Comparison of ENCODE assay signal across 1 cellular context in the genomic region with DNA sequence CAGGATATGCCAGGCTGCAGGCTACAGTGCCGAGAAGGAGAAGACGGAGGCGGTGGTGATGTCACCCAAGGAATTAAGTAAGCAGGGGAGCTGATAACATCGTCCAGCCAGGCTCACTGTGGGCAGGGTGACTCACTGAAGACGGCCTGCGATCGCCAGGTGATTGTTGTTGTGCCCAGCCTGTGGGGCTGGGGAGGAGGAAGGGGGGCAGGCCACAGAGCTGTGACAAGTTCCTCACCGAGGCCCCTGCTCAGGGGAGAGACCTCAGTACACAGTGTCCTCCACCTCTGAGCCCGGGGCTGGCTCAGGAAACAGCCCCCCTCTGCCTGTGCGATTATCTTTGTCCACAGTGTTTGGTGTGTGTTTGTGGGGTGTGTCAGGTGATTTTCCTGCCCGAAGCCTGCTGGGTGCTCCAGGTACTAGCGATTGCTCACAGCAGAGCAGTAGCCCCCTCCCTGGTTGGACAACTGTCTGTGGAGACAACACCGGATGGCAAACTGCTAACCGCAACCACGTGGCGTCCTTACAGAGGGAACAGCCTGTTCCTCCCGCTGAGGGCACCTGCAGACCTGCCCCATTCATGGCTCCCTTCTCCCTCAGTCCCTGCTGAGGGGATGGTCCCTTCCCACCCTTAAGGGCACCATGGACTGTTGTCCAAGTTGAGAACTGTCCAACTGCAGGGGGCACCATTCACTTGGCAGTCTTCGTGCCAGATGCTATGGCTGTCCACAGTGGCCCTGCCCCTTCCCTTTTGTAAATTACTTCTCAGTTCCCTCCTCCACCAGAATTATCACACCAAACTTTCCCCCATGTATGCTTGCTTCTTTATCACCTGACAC.
TF ChIP-seq lines count a peak whose summit lies in the region.

No MANE protein-coding gene starts in this region.

TF ChIP-seq in K562, 482 proteins besides CTCF, POLR2A, EP300 and RAD21 (continued from another document and continues in another):
- TF ChIP-seq, protein P1, sequence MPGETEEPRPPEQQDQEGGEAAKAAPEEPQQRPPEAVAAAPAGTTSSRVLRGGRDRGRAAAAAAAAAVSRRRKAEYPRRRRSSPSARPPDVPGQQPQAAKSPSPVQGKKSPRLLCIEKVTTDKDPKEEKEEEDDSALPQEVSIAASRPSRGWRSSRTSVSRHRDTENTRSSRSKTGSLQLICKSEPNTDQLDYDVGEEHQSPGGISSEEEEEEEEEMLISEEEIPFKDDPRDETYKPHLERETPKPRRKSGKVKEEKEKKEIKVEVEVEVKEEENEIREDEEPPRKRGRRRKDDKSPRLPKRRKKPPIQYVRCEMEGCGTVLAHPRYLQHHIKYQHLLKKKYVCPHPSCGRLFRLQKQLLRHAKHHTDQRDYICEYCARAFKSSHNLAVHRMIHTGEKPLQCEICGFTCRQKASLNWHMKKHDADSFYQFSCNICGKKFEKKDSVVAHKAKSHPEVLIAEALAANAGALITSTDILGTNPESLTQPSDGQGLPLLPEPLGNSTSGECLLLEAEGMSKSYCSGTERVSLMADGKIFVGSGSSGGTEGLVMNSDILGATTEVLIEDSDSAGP (CRISPR knock-in tag; IDR thresholded peaks at IDR 0.05) = 0 out of 2 replicates have a peak, but pooled peaks have one; percentile 53
- TF ChIP-seq JUND (IDR thresholded peaks at IDR 0.05; ENCODE audit: borderline replicate concordance, low read depth, low read length) (peak; percentile 96), JUND (tag; IDR thresholded peaks at IDR 0.05; ENCODE audit: borderline replicate concordance, low read depth, low read length) (peak; percentile 92; the same call in 2 of the 3 replicates), ZNF707 (CRISPR knock-in tag; conservative IDR thresholded peaks at IDR 0.05) (no peak), EP400 (IDR thresholded peaks at IDR 0.05) (peak; percentile 41; the same call in 1 of the 2 replicates), C11orf30 (IDR thresholded peaks at IDR 0.05; ENCODE audit: low read depth) (no peak), ZEB2 (IDR thresholded peaks at IDR 0.05) (peak; percentile 71), NR2C1 (IDR thresholded peaks at IDR 0.05) (no peak), NR2C1 (tag; IDR thresholded peaks at IDR 0.05) (0 out of 2 replicates have a peak, but pooled peaks have one; percentile 3), CBFA2T2 (conservative IDR thresholded peaks at IDR 0.05) (peak; percentile 30), FOSL1 (tag; conservative IDR thresholded peaks at IDR 0.05) (peak; percentile 85), ADNP (tag; IDR thresholded peaks at IDR 0.05) (peak; percentile 70; the same call in 1 of the 2 replicates), RFX5 (IDR thresholded peaks at IDR 0.05; ENCODE audit: low read depth, low read length) (no peak), GTF2E2 (tag; IDR thresholded peaks at IDR 0.05) (no peak), ZNF224 (CRISPR knock-in tag; IDR thresholded peaks at IDR 0.05) (no peak; the same call in 1 of the 2 replicates), FOXK2 (conservative IDR thresholded peaks at IDR 0.05 in 1 of 2, IDR thresholded peaks at IDR 0.05 in 1 of 2; ENCODE audit: low read depth in 2 of 2) (0 out of 4 replicates have a peak, but pooled peaks have one; percentile 22 to 29), SMARCE1 (IDR thresholded peaks at IDR 0.05) (peak; percentile 90), FOXP1 (CRISPR knock-in tag; IDR thresholded peaks at IDR 0.05) (peak; percentile 78; the same call in 1 of the 2 replicates), ZNF282 (CRISPR knock-in tag; IDR thresholded peaks at IDR 0.05) (0 out of 2 replicates have a peak, but pooled peaks have one; percentile 52), JUN (IDR thresholded peaks at IDR 0.05; ENCODE audit: borderline replicate concordance, low read depth, low read length) (peak; percentile 97), JUN (CRISPR knock-in tag; IDR thresholded peaks at IDR 0.05; ENCODE audit: borderline replicate concordance) (peak; percentile 36; the same call in 1 of the 2 replicates), CREB1 (IDR thresholded peaks at IDR 0.05) (no peak), CREB1 (CRISPR knock-in tag; IDR thresholded peaks at IDR 0.05) (0 out of 2 replicates have a peak, but pooled peaks have one; percentile 39), HNRNPL (IDR thresholded peaks at IDR 0.05; ENCODE audit: low read depth, low read length) (no peak), SMAD4 (CRISPR knock-in tag; conservative IDR thresholded peaks at IDR 0.05) (peak; percentile 71), ATF1 (CRISPR knock-in tag; IDR thresholded peaks at IDR 0.05) (no peak), ATF1 (tag; IDR thresholded peaks at IDR 0.05) (0 out of 2 replicates have a peak, but pooled peaks have one; percentile 26), CEBPG (CRISPR knock-in tag; IDR thresholded peaks at IDR 0.05) (peak; percentile 53), CEBPG (tag; conservative IDR thresholded peaks at IDR 0.05 in 1 of 2, IDR thresholded peaks at IDR 0.05 in 1 of 2) (0 out of 4 replicates have a peak, but pooled peaks of 1 of the 2 experiments have one; percentile 25), KLF6 (CRISPR knock-in tag; IDR thresholded peaks at IDR 0.05; ENCODE audit: borderline replicate concordance) (no peak), LEF1 (IDR thresholded peaks at IDR 0.05) (no peak), ZSCAN29 (IDR thresholded peaks at IDR 0.05) (no peak), KDM1A (IDR thresholded peaks at IDR 0.05) (0 out of 4 replicates have a peak, but pooled peaks of 1 of the 2 experiments have one; percentile 38), ZFX (CRISPR knock-in tag; IDR thresholded peaks at IDR 0.05) (0 out of 2 replicates have a peak, but pooled peaks have one; percentile 15), ZNF143 (CRISPR knock-in tag; IDR thresholded peaks at IDR 0.05) (peak; percentile 44; the same call in 1 of the 2 replicates), TRIM24 (IDR thresholded peaks at IDR 0.05) (peak; percentile 73 to 86), SREBF1 (IDR thresholded peaks at IDR 0.05; ENCODE audit: borderline replicate concordance, low read depth, low read length) (no peak), BMI1 (IDR thresholded peaks at IDR 0.05; ENCODE audit: low read length) (no peak), HDGF (IDR thresholded peaks at IDR 0.05) (0 out of 2 replicates have a peak, but pooled peaks have one; percentile 43), SMARCA4 (IDR thresholded peaks at IDR 0.05) (peak; percentile 77), MTA3 (IDR thresholded peaks at IDR 0.05; ENCODE audit: borderline replicate concordance) (peak; percentile 73; the same call in 1 of the 2 replicates), MAZ (CRISPR knock-in tag; conservative IDR thresholded peaks at IDR 0.05 in 1 of 2, IDR thresholded peaks at IDR 0.05 in 1 of 2) (0 out of 4 replicates have a peak, but pooled peaks of 1 of the 2 experiments have one; percentile 12), NFXL1 (CRISPR knock-in tag; IDR thresholded peaks at IDR 0.05) (no peak)
- TF ChIP-seq, protein P2, sequence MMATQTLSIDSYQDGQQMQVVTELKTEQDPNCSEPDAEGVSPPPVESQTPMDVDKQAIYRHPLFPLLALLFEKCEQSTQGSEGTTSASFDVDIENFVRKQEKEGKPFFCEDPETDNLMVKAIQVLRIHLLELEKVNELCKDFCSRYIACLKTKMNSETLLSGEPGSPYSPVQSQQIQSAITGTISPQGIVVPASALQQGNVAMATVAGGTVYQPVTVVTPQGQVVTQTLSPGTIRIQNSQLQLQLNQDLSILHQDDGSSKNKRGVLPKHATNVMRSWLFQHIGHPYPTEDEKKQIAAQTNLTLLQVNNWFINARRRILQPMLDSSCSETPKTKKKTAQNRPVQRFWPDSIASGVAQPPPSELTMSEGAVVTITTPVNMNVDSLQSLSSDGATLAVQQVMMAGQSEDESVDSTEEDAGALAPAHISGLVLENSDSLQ (IDR thresholded peaks at IDR 0.05) = no peak
- TF ChIP-seq, protein P3, sequence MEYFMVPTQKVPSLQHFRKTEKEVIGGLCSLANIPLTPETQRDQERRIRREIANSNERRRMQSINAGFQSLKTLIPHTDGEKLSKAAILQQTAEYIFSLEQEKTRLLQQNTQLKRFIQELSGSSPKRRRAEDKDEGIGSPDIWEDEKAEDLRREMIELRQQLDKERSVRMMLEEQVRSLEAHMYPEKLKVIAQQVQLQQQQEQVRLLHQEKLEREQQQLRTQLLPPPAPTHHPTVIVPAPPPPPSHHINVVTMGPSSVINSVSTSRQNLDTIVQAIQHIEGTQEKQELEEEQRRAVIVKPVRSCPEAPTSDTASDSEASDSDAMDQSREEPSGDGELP (CRISPR knock-in tag; IDR thresholded peaks at IDR 0.05; ENCODE audit: borderline replicate concordance) = peak; percentile 82
- TF ChIP-seq, protein P4, sequence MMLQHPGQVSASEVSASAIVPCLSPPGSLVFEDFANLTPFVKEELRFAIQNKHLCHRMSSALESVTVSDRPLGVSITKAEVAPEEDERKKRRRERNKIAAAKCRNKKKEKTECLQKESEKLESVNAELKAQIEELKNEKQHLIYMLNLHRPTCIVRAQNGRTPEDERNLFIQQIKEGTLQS (IDR thresholded peaks at IDR 0.05) = peak; percentile 98
- TF ChIP-seq, protein P4 (CRISPR knock-in tag; conservative IDR thresholded peaks at IDR 0.05) = peak; percentile 78; the same call in 1 of the 2 replicates
- TF ChIP-seq, protein P5, sequence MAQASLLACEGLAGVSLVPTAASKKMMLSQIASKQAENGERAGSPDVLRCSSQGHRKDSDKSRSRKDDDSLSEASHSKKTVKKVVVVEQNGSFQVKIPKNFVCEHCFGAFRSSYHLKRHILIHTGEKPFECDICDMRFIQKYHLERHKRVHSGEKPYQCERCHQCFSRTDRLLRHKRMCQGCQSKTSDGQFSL (CRISPR knock-in tag; IDR thresholded peaks at IDR 0.05) = peak; percentile 48; the same call in 1 of the 2 replicates
- TF ChIP-seq, protein P5 (tag; IDR thresholded peaks at IDR 0.05) = no peak
- TF ChIP-seq, protein P6, sequence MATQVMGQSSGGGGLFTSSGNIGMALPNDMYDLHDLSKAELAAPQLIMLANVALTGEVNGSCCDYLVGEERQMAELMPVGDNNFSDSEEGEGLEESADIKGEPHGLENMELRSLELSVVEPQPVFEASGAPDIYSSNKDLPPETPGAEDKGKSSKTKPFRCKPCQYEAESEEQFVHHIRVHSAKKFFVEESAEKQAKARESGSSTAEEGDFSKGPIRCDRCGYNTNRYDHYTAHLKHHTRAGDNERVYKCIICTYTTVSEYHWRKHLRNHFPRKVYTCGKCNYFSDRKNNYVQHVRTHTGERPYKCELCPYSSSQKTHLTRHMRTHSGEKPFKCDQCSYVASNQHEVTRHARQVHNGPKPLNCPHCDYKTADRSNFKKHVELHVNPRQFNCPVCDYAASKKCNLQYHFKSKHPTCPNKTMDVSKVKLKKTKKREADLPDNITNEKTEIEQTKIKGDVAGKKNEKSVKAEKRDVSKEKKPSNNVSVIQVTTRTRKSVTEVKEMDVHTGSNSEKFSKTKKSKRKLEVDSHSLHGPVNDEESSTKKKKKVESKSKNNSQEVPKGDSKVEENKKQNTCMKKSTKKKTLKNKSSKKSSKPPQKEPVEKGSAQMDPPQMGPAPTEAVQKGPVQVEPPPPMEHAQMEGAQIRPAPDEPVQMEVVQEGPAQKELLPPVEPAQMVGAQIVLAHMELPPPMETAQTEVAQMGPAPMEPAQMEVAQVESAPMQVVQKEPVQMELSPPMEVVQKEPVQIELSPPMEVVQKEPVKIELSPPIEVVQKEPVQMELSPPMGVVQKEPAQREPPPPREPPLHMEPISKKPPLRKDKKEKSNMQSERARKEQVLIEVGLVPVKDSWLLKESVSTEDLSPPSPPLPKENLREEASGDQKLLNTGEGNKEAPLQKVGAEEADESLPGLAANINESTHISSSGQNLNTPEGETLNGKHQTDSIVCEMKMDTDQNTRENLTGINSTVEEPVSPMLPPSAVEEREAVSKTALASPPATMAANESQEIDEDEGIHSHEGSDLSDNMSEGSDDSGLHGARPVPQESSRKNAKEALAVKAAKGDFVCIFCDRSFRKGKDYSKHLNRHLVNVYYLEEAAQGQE (CRISPR knock-in tag; IDR thresholded peaks at IDR 0.05; ENCODE audit: low read depth) = 0 out of 2 replicates have a peak, but pooled peaks have one; percentile 22
- TF ChIP-seq, protein P7, sequence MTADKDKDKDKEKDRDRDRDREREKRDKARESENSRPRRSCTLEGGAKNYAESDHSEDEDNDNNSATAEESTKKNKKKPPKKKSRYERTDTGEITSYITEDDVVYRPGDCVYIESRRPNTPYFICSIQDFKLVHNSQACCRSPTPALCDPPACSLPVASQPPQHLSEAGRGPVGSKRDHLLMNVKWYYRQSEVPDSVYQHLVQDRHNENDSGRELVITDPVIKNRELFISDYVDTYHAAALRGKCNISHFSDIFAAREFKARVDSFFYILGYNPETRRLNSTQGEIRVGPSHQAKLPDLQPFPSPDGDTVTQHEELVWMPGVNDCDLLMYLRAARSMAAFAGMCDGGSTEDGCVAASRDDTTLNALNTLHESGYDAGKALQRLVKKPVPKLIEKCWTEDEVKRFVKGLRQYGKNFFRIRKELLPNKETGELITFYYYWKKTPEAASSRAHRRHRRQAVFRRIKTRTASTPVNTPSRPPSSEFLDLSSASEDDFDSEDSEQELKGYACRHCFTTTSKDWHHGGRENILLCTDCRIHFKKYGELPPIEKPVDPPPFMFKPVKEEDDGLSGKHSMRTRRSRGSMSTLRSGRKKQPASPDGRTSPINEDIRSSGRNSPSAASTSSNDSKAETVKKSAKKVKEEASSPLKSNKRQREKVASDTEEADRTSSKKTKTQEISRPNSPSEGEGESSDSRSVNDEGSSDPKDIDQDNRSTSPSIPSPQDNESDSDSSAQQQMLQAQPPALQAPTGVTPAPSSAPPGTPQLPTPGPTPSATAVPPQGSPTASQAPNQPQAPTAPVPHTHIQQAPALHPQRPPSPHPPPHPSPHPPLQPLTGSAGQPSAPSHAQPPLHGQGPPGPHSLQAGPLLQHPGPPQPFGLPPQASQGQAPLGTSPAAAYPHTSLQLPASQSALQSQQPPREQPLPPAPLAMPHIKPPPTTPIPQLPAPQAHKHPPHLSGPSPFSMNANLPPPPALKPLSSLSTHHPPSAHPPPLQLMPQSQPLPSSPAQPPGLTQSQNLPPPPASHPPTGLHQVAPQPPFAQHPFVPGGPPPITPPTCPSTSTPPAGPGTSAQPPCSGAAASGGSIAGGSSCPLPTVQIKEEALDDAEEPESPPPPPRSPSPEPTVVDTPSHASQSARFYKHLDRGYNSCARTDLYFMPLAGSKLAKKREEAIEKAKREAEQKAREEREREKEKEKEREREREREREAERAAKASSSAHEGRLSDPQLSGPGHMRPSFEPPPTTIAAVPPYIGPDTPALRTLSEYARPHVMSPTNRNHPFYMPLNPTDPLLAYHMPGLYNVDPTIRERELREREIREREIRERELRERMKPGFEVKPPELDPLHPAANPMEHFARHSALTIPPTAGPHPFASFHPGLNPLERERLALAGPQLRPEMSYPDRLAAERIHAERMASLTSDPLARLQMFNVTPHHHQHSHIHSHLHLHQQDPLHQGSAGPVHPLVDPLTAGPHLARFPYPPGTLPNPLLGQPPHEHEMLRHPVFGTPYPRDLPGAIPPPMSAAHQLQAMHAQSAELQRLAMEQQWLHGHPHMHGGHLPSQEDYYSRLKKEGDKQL (CRISPR knock-in tag; IDR thresholded peaks at IDR 0.05; ENCODE audit: borderline replicate concordance) = no peak
- TF ChIP-seq, protein P8, sequence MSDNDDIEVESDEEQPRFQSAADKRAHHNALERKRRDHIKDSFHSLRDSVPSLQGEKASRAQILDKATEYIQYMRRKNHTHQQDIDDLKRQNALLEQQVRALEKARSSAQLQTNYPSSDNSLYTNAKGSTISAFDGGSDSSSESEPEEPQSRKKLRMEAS (CRISPR knock-in tag; IDR thresholded peaks at IDR 0.05) = peak; percentile 94
